ENCODE assay signal across 2 cellular contexts in genomic region chr12:111414711-111415252, GRCh38.
TF ChIP-seq lines count a peak whose summit lies in the region.

No MANE protein-coding gene starts in this region.

TF ChIP-seq in GM23338, 12 proteins besides CTCF, POLR2A, EP300 and RAD21:
- TF ChIP-seq EZH2phosphoT487 (IDR thresholded peaks at IDR 0.05; ENCODE audit: unreplicated experiment): no peak
- no peak for TF ChIP-seq STAT1 (IDR thresholded peaks at IDR 0.05; ENCODE audit: unreplicated experiment)
- no peak for TF ChIP-seq ZNF462 (CRISPR knock-in tag; IDR thresholded peaks at IDR 0.05)
- TF ChIP-seq JUNB (IDR thresholded peaks at IDR 0.05; ENCODE audit: unreplicated experiment): no peak
- no peak for TF ChIP-seq ZNF331 (CRISPR knock-in tag; IDR thresholded peaks at IDR 0.05; ENCODE audit: low read depth)
- no peak for TF ChIP-seq ETS1 (IDR thresholded peaks at IDR 0.05)
- no peak for TF ChIP-seq POLR2AphosphoS5 (IDR thresholded peaks at IDR 0.05; ENCODE audit: low read depth)
- TF ChIP-seq EZH2 (IDR thresholded peaks at IDR 0.05; ENCODE audit: low read depth, unreplicated experiment): no peak
- TF ChIP-seq CREB1 (CRISPR knock-in tag; IDR thresholded peaks at IDR 0.05; ENCODE audit: low read depth): no peak
- TF ChIP-seq ZNF114 (CRISPR knock-in tag; IDR thresholded peaks at IDR 0.05): no peak
- no peak for TF ChIP-seq REST (IDR thresholded peaks at IDR 0.05; ENCODE audit: unreplicated experiment)
- TF ChIP-seq NANOG (IDR thresholded peaks at IDR 0.05; ENCODE audit: borderline replicate concordance): no peak

TF ChIP-seq in GM12878, 131 proteins besides CTCF, POLR2A, EP300 and RAD21:
- TF ChIP-seq SMARCA5 (IDR thresholded peaks at IDR 0.05) (peak; percentile 60; the same call in 1 of the 2 replicates), DPF2 (IDR thresholded peaks at IDR 0.05) (0 out of 2 replicates have a peak, but pooled peaks have one; percentile 14), POU2F2 (IDR thresholded peaks at IDR 0.05; ENCODE audit: borderline replicate concordance, low read depth, low read length) (no peak), EGR1 (IDR thresholded peaks at IDR 0.05; ENCODE audit: borderline replicate concordance in 1 of 2, low read depth in 2 of 2, low read length in 2 of 2) (no peak), ZNF687 (IDR thresholded peaks at IDR 0.05) (no peak), MTA2 (IDR thresholded peaks at IDR 0.05; ENCODE audit: low read depth) (no peak), EED (IDR thresholded peaks at IDR 0.05; ENCODE audit: low read depth) (no peak)
